28 cellular contexts compared by ENCODE assay signal in genomic region chr4:3464349-3464905, GRCh38. TPM values are rescaled to one million over a fixed set of nuclear protein-coding genes. Genes with fewer than 3 reads are reported as not detected.
DNase-seq lines count a peak whose midpoint lies in the region; ATAC-seq and TF ChIP-seq lines count a peak whose summit lies in the region.
"Had no signal": no experiment of that assay in that cellular context is flagged by ENCODE, and none has a peak within 500 bp of the region (broad histone marks: within the 10 kb centered on the region; RNA-seq: fewer than 3 reads in every experiment).

No MANE protein-coding gene starts in this region.

- H3K4me3 Mint-ChIP-seq in activated naive CD4-positive, alpha-beta T cell treated with anti-CD3 and anti-CD28 coated beads, Interleukin-2, amount 50 U/mL, for 24 hours: peak overlapping the region; percentile 2
- peak overlapping the region; percentile 44 to 83 (median 75) for H3K4me3 Mint-ChIP-seq in nephron
- H3K4me3 Mint-ChIP-seq: activated CD4-positive, alpha-beta T cell treated with anti-CD3 and anti-CD28 coated beads, Interleukin-2, amount 10 ng/mL, durations not matched to agents 24 days and 14 days; activated naive CD8-positive, alpha-beta T cell treated with anti-CD3 and anti-CD28 coated beads, Interleukin-2, amount 50 U/mL, for 24 hours; CD4-positive, alpha-beta T cell; stimulated activated memory B cell treated with anti-CD40 and anti-IgM and Interleukin-4, amounts not matched to agents 10 μg/mL and 1 μg/mL and 100 μg/mL, for 72 hours had no signal

- H3K4me1 ChIP-seq in skeletal muscle satellite cell (ENCODE audit: control insufficient read depth, insufficient read depth, low read length): peaks cover 27% of the 10 kb centered on the region

- H3K27me3 Mint-ChIP-seq in activated naive CD4-positive, alpha-beta T cell treated with anti-CD3 and anti-CD28 coated beads, Interleukin-2, amount 50 U/mL, for 24 hours: peaks cover 9% of the 10 kb centered on the region
- peaks cover 23% of the 10 kb centered on the region for H3K27me3 Mint-ChIP-seq in nephron (ENCODE audit: low read depth)

- peaks cover 14% of the 10 kb centered on the region for H3K27me3 ChIP-seq in skeletal muscle satellite cell (ENCODE audit: control insufficient read depth, insufficient read depth, low read length)

- H3K4me3 ChIP-seq in coronary artery: peak overlapping the region; percentile 74
- H3K4me3 ChIP-seq in skeletal muscle satellite cell (ENCODE audit: low read length): peak overlapping the region; percentile 62

- no peaks in the 10 kb centered on the region for H3K4me1 Mint-ChIP-seq in activated naive CD4-positive, alpha-beta T cell treated with anti-CD3 and anti-CD28 coated beads, Interleukin-2, amount 50 U/mL, for 24 hours
- peaks cover 21% of the 10 kb centered on the region for H3K4me1 Mint-ChIP-seq in nephron
- H3K4me1 Mint-ChIP-seq: activated CD4-positive, alpha-beta T cell treated with anti-CD3 and anti-CD28 coated beads, Interleukin-2, amount 10 ng/mL, durations not matched to agents 24 days and 14 days; activated naive CD8-positive, alpha-beta T cell treated with anti-CD3 and anti-CD28 coated beads, Interleukin-2, amount 50 U/mL, for 24 hours had no signal

- ATAC-seq in GM18519 (IDR thresholded peaks at IDR 0.05; ENCODE audit: low FRiP score, unreplicated experiment): no peak
- ATAC-seq: activated naive CD8-positive, alpha-beta T cell treated with anti-CD3 and anti-CD28 coated beads, Interleukin-2, amount 50 U/mL, for 24 hours; lower lobe of right lung; stimulated activated memory B cell treated with anti-CD40 and anti-IgM and Interleukin-4, amounts not matched to agents 10 μg/mL and 1 μg/mL and 100 μg/mL, for 72 hours had no signal

- H3K36me3 Mint-ChIP-seq in activated naive CD4-positive, alpha-beta T cell treated with anti-CD3 and anti-CD28 coated beads, Interleukin-2, amount 50 U/mL, for 24 hours: no peaks in the 10 kb centered on the region
- no peaks in the 10 kb centered on the region for H3K36me3 Mint-ChIP-seq in nephron (ENCODE audit: low read depth)
- H3K36me3 Mint-ChIP-seq: stimulated activated memory B cell treated with anti-CD40 and anti-IgM and Interleukin-4, amounts not matched to agents 10 μg/mL and 1 μg/mL and 100 μg/mL, for 72 hours had no signal

- peak overlapping the region; percentile 29 for H3K9ac ChIP-seq in skeletal muscle satellite cell (ENCODE audit: low read depth, low read length)
- H3K9ac ChIP-seq: SK-N-SH had no signal

- H3K9me3 ChIP-seq in skeletal muscle satellite cell (replicated peaks; ENCODE audit: low read length): no peaks in the 10 kb centered on the region
- H3K9me3 ChIP-seq: lower lobe of right lung, SK-N-SH had no signal

- DNase-seq in activated naive CD4-positive, alpha-beta T cell treated with anti-CD3 and anti-CD28 coated beads, Interleukin-2, amount 50 U/mL, for 16 hours: no peak
- no peak for DNase-seq in coronary artery (ENCODE audit: low spot score)
- no peak for DNase-seq in NCI-H1436 treated with DMSO at 0.1 percent for 48 hours (lab: John Stamatoyannopoulos, UW)
- DNase-seq in SKM-1 treated with dmso at 0.1 percent for 144 hours (lab: John Stamatoyannopoulos, UW; ENCODE audit: unreplicated experiment): no peak
- DNase-seq: activated CD4-positive, alpha-beta T cell treated with anti-CD3 and anti-CD28 coated beads, Interleukin-2, amount 10 ng/mL, durations not matched to agents 24 days and 14 days; activated gamma-delta T cell; activated naive CD8-positive, alpha-beta T cell treated with anti-CD3 and anti-CD28 coated beads, Interleukin-2, amount 50 U/mL, for 24 hours; activated T-cell treated with anti-CD3 and anti-CD28 coated beads, Interleukin-2, amount 50 U/mL, for 1 hour; CD4-positive, alpha-beta T cell; islet precursor cell; lower lobe of right lung; NCI-H1417 treated with DMSO at 0.1 percent for 48 hours; NCI-H2081 treated with DMSO at 0.1 percent for 48 hours; NCI-H345; NCI-H82; occipital lobe; SK-N-SH; stimulated activated CD4-positive, alpha-beta T cell treated with anti-CD3 and anti-CD28 coated beads, Interleukin-4, amount 100 ng/mL, for 4 hours; T-helper 2 cell had no signal

- no peaks in the 10 kb centered on the region for H3K36me3 ChIP-seq in skeletal muscle satellite cell (ENCODE audit: insufficient read depth, low read length)
- H3K36me3 ChIP-seq: lower lobe of right lung had no signal

- no peak for TF ChIP-seq CTCF in coronary artery (IDR thresholded peaks at IDR 0.05)
- no peak for TF ChIP-seq CTCF in nephron (IDR thresholded peaks at IDR 0.05; ENCODE audit: unreplicated experiment in 3 of 3)

- no peak overlapping the region for H3K27ac Mint-ChIP-seq in activated naive CD4-positive, alpha-beta T cell treated with anti-CD3 and anti-CD28 coated beads, Interleukin-2, amount 50 U/mL, for 24 hours
- H3K27ac Mint-ChIP-seq in nephron: no peak overlapping the region
- H3K27ac Mint-ChIP-seq: activated CD4-positive, alpha-beta T cell treated with anti-CD3 and anti-CD28 coated beads, Interleukin-2, amount 10 ng/mL, durations not matched to agents 24 days and 14 days; activated naive CD8-positive, alpha-beta T cell treated with anti-CD3 and anti-CD28 coated beads, Interleukin-2, amount 50 U/mL, for 24 hours; CD4-positive, alpha-beta T cell; stimulated activated memory B cell treated with anti-CD40 and anti-IgM and Interleukin-4, amounts not matched to agents 10 μg/mL and 1 μg/mL and 100 μg/mL, for 72 hours had no signal

- peaks cover 5% of the 10 kb centered on the region for H3K9me3 Mint-ChIP-seq in activated naive CD4-positive, alpha-beta T cell treated with anti-CD3 and anti-CD28 coated beads, Interleukin-2, amount 50 U/mL, for 24 hours
- H3K9me3 Mint-ChIP-seq in nephron: peaks cover 6% of the 10 kb centered on the region
- H3K9me3 Mint-ChIP-seq: activated CD4-positive, alpha-beta T cell treated with anti-CD3 and anti-CD28 coated beads, Interleukin-2, amount 10 ng/mL, durations not matched to agents 24 days and 14 days; activated naive CD8-positive, alpha-beta T cell treated with anti-CD3 and anti-CD28 coated beads, Interleukin-2, amount 50 U/mL, for 24 hours; CD4-positive, alpha-beta T cell had no signal

- no peak overlapping the region for H3K27ac ChIP-seq in coronary artery
- H3K27ac ChIP-seq: 22Rv1, lower lobe of right lung, RWPE1 had no signal

- H3K4me2 ChIP-seq in skeletal muscle satellite cell (ENCODE audit: low read length): peak overlapping the region; percentile 75
- H3K4me2 ChIP-seq: SK-N-SH had no signal

RNA-seq across cellular contexts. Expression of gene DOK7, which starts 1.3 kb away (rescaled TPM):
- 0.51 and 6.8 TPM in 2 replicates for total RNA-seq in skeletal muscle satellite cell (2012; rRNA removed)
- total RNA-seq: activated CD4-positive, alpha-beta T cell treated with anti-CD3 and anti-CD28 coated beads, Interleukin-2, amount 10 ng/mL, durations not matched to agents 24 days and 14 days; activated CD8-positive, alpha-beta memory T cell treated with anti-CD3 and anti-CD28 coated beads for 36 hours; CD4-positive, alpha-beta T cell; glomerular endothelial cell; occipital lobe had no signal

RNA-seq across cellular contexts. Expression of gene HGFAC, which starts 22.7 kb away (rescaled TPM):
- not detected in 2 replicates for total RNA-seq in skeletal muscle satellite cell (2012; rRNA removed)
- total RNA-seq: activated CD4-positive, alpha-beta T cell treated with anti-CD3 and anti-CD28 coated beads, Interleukin-2, amount 10 ng/mL, durations not matched to agents 24 days and 14 days; activated CD8-positive, alpha-beta memory T cell treated with anti-CD3 and anti-CD28 coated beads for 36 hours had no signal
